9 cellular contexts compared by ENCODE assay signal in the genomic region with DNA sequence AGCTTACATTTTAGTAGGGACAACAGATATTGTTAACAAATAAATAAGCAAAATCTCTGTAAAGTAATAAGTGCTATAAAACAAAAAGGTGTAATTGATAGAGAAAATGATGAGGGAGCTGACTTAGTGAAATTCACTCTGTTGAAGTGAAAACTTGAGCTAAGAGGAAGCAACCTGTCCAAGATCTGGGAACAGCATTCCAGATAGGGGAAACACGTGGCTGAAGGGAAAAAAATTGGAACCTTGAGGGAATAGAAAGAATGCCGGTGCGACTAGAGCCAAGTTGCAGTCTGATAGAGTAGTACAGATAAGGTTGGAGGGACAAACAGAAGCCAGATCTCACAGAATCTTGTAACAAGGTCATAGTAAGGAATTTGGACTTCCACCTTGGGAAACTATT. TPM values are rescaled to one million over a fixed set of nuclear protein-coding genes. Genes with fewer than 3 reads are reported as not detected.
A peak's percentile ranks its signal among the peaks of the same experiment; 100 is the strongest.
DNase-seq lines count a peak whose midpoint lies in the region; ATAC-seq, FAIRE-seq and TF ChIP-seq lines count a peak whose summit lies in the region.
"Had no signal": no experiment of that assay in that cellular context is flagged by ENCODE, and none has a peak within 500 bp of the region (broad histone marks: within the 10 kb centered on the region; RNA-seq: fewer than 3 reads in every experiment).

No MANE protein-coding gene starts in this region.

- H3K27me3 ChIP-seq in heart left ventricle = peaks cover 0 to 16% (median 0%) of the 10 kb centered on the region in 9 donors
- no peaks in the 10 kb centered on the region; a peak in 2 of 5 replicates for H3K27me3 ChIP-seq in K562 (ENCODE audit: control insufficient read depth in 2 of 2, insufficient read depth in 2 of 2, low read length in 2 of 2)
- no peaks in the 10 kb centered on the region for H3K27me3 ChIP-seq in aorta (ENCODE audit: control insufficient read depth in 1 of 2, insufficient read depth in 2 of 2, low read length in 1 of 2)

- no peak for TF ChIP-seq CTCF in heart left ventricle (IDR thresholded peaks at IDR 0.05)
- TF ChIP-seq CTCF in K562 (IDR thresholded peaks at IDR 0.05 in 2 of 3, conservative IDR thresholded peaks at IDR 0.05 in 1 of 3; ENCODE audit: insufficient read depth in 2 of 3, low read depth in 1 of 3, low read length in 3 of 3) = no peak

- WGBS in heart left ventricle, 4 donors = 4 to 5% (median 5%) methylated on average over 3 of the region's 3 CpGs
- WGBS in K562 (ENCODE audit: insufficient coverage, low coverage, missing lambda C conversion rate) = 4% methylated on average over 3 of the region's 3 CpGs
- WGBS in aorta, 2 donors = 4 to 5% methylated on average over 3 of the region's 3 CpGs

- peak overlapping the region; percentile 88 for H2AFZ ChIP-seq in K562 (ENCODE audit: low read depth, low read length)

- ATAC-seq in heart left ventricle (no peak), K562 (no peak), memory B cell (ENCODE audit: low read depth) (no peak), aorta (ENCODE audit: low FRiP score) (no peak)

- H3K79me2 ChIP-seq in K562 (ENCODE audit: control insufficient read depth, insufficient read depth, low read length) = peaks cover 43% of the 10 kb centered on the region

- peaks cover 0 to 30% (median 26%) of the 10 kb centered on the region in 9 donors for H3K36me3 ChIP-seq in heart left ventricle
- H3K36me3 ChIP-seq in K562 (ENCODE audit: control insufficient read depth, insufficient read depth, low read length) = peaks cover 18% of the 10 kb centered on the region; the same call in 2 of the 3 replicates
- no peaks in the 10 kb centered on the region for H3K36me3 ChIP-seq in aorta (ENCODE audit: control insufficient read depth in 1 of 2, insufficient read depth in 2 of 2, low read length in 1 of 2)

- H3K36me3 Mint-ChIP-seq in memory B cell = peaks cover 15% of the 10 kb centered on the region

- TF ChIP-seq EP300 in K562 (IDR thresholded peaks at IDR 0.05; ENCODE audit: low read length) = no peak

- no peak for TF ChIP-seq RAD21 in K562 (CRISPR knock-in tag; conservative IDR thresholded peaks at IDR 0.05 in 1 of 2, IDR thresholded peaks at IDR 0.05 in 1 of 2)

- DNase-seq in heart left ventricle = no peak
- no peak for DNase-seq in cardiac septum (ENCODE audit: low spot score)
- DNase-seq in K562 (ENCODE audit: extremely low read depth in 1 of 4, low spot score in 3 of 4) = peak in 1 of 4 experiments; percentile 19
- DNase-seq in memory B cell (ENCODE audit: low spot score in 2 of 2) = no peak
- DNase-seq in aorta = no peak
- DNase-seq in Kasumi-1 (lab: John Stamatoyannopoulos, UW) = no peak
- no peak for DNase-seq in pons (ENCODE audit: low spot score)
- DNase-seq in AG20443 (ENCODE audit: low spot score) = no peak

- TF ChIP-seq POLR2A in heart left ventricle (IDR thresholded peaks at IDR 0.05) (no peak), K562 (conservative IDR thresholded peaks at IDR 0.05) (no peak)

- in situ Hi-C loops in K562 (cut with MboI) = no loop called here

- H3K4me1 Mint-ChIP-seq in memory B cell = peaks cover 23% of the 10 kb centered on the region

- H4K20me1 ChIP-seq in K562 (replicated peaks; ENCODE audit: control insufficient read depth, insufficient read depth, low read length) = no peaks in the 10 kb centered on the region; the same call in 1 of the 2 replicates

- peaks cover 0 to 44% (median 24%) of the 10 kb centered on the region in 12 donors for H3K4me1 ChIP-seq in heart left ventricle
- peaks cover 7 to 12% of the 10 kb centered on the region in 2 experiments; a peak in 4 of 5 replicates for H3K4me1 ChIP-seq in K562 (replicated peaks in 1 of 2; ENCODE audit: control insufficient read depth in 2 of 2, insufficient read depth in 2 of 2, low read length in 2 of 2)
- peaks cover 0 to 3% of the 10 kb centered on the region in 2 donors for H3K4me1 ChIP-seq in aorta (ENCODE audit: control insufficient read depth in 1 of 2, insufficient read depth in 2 of 2, low read length in 2 of 2)

- H3K9ac ChIP-seq in K562 (ENCODE audit: insufficient read depth in 1 of 2, low read depth in 2 of 2, low read length in 2 of 2) = peak overlapping the region; percentile 58 to 90

- POLR2A ChIA-PET in K562 (lab: Yijun Ruan, JAX) = interaction anchor here (1.1 to 2.0 kb wide), 2 partner anchors 11 to 18 kb away, joined by 3 to 7 read pairs; no protein-coding TSS in a partner anchor

- H3K4me2 ChIP-seq in K562 (ENCODE audit: insufficient read depth, low read length) = peak overlapping the region; percentile 84

- FAIRE-seq in K562 (lab: Jason Lieb, UNC) = no peak
- FAIRE-seq: GM18507 had no signal

- H3K4me3 ChIP-seq in heart left ventricle (peak overlapping the region in 11 of 12 donors; percentile 69 to 97 (median 80)), K562 (peak overlapping the region; percentile 63), aorta (ENCODE audit: low read length in 2 of 2) (peak overlapping the region; percentile 23 to 91)

- intact Hi-C loops in heart left ventricle (cut with DNase I) = loop anchor here in 1 of 10 donors (10.0 kb wide), 1 partner anchor 181 kb away; no protein-coding TSS in a partner anchor
- intact Hi-C loops in cardiac septum (cut with DNase I) = loop anchor here (2.0 kb wide), 1 partner anchor 35 kb away; a partner anchor contains a TSS
- intact Hi-C loops in K562 (cut with micrococcal nuclease) = no loop called here
- intact Hi-C loops in aorta (cut with DNase I) = loop anchor here in 1 of 2 donors (2.0 kb wide), 1 partner anchor 33 kb away; no protein-coding TSS in a partner anchor

- peak overlapping the region; percentile 91 for H3K27ac Mint-ChIP-seq in memory B cell

- peaks cover 18% of the 10 kb centered on the region for H3K27me3 Mint-ChIP-seq in memory B cell

- CTCF ChIA-PET in K562 (lab: Yijun Ruan, JAX; ENCODE audit: low intra/inter-chr PET ratio) = no interaction called here

- H3K9me1 ChIP-seq in K562 (ENCODE audit: control insufficient read depth, insufficient read depth, low read length) = no peaks in the 10 kb centered on the region

- H3K9me3 ChIP-seq in heart left ventricle (no peaks in the 10 kb centered on the region), K562 (replicated peaks; ENCODE audit: control insufficient read depth, insufficient read depth, low read depth, low read length) (no peaks in the 10 kb centered on the region), aorta (ENCODE audit: control insufficient read depth, low read length) (no peaks in the 10 kb centered on the region)

- H3K9me3 Mint-ChIP-seq in memory B cell = no peaks in the 10 kb centered on the region

- peak overlapping the region; percentile 94 for H3K4me3 Mint-ChIP-seq in memory B cell

- H3K27ac ChIP-seq in heart left ventricle = peak overlapping the region in 11 of 12 donors; percentile 79 to 94 (median 87)
- no peak overlapping the region for H3K27ac ChIP-seq in K562 (ENCODE audit: extremely low read depth, low read depth, low read length)
- no peak overlapping the region for H3K27ac ChIP-seq in aorta (ENCODE audit: low read depth in 1 of 2, low read length in 2 of 2)

- TSS peak; percentile 84 for BruUV-seq in K562 (replicated peaks; lab: Mats Ljungman, UMichigan)

TF ChIP-seq in K562, 482 proteins besides CTCF, POLR2A, EP300 and RAD21 (continues in another document):
- TF ChIP-seq CEBPB (tag; IDR thresholded peaks at IDR 0.05) = peak; percentile 11; the same call in 1 of the 2 replicates

RNA-seq across cellular contexts. Expression of a gene that starts 0.6 kb away (rescaled TPM):
- total RNA-seq in heart left ventricle (10 to 100 TPM in 7 of 9 donors, 1 to 10 TPM in 2; 8.9 to 20.9 (median 14.3) TPM), cardiac septum (12.4 TPM), K562 (2014; rRNA removed) (19.1 and 22.1 TPM in 2 replicates), K562 (2014; rRNA removed; fragmentation: Illumina TruSeq; extraction: Trizol) (50.5 and 59.2 TPM in 2 replicates), K562 (2015; rRNA removed; fragmentation: Illumina TruSeq; extraction: Trizol) (33.3 and 39.5 TPM in 2 replicates), K562 (2021) (37.0 and 37.6 TPM in 2 replicates), aorta (10 to 100 TPM; 19.7 to 25.2 TPM)
- polyA plus RNA-seq in heart left ventricle (10 to 100 TPM in 1 of 2 donors, 1 to 10 TPM in 1; 6.7 to 13.9 TPM), K562 (2011; rRNA removed) (11.6 and 22.0 TPM in 2 replicates), K562 (2014; fragmentation: Illumina TruSeq; extraction: Trizol) (38.3 and 50.1 TPM in 2 replicates), K562 (2014; fragmentation: Nextera tagmentation; extraction: Ambion mirVana) (10 to 100 TPM; 30.2 to 34.8 TPM), K562 (2014; rRNA removed) (20.8 and 24.2 TPM in 2 replicates), aorta (1 to 10 TPM; 6.5 TPM)
- 43.4 and 169 TPM in 2 replicates for total RNA-seq in K562 (2011; cell fraction: chromatin; rRNA removed; ENCODE audit: low replicate concordance)
- 26.5 and 30.1 TPM in 2 replicates for total RNA-seq in K562 (2011; cell fraction: nucleolus; rRNA removed)
- 63.9 and 100 TPM in 2 replicates for total RNA-seq in K562 (2011; cell fraction: nucleoplasm; rRNA removed)
- 7.6 and 13.0 TPM in 2 replicates for polyA plus RNA-seq in K562 (2011; cell fraction: cytosol; rRNA removed)
- polyA plus RNA-seq in K562 (2011; cell fraction: nucleus; rRNA removed) = 17.6 and 28.7 TPM in 2 replicates
- polyA plus RNA-seq in K562 (2012) = 20.0 and 20.6 TPM in 2 replicates
- polyA minus RNA-seq in K562 (2011; rRNA and poly(A)+ RNA removed) = 25.0 and 39.3 TPM in 2 replicates
- polyA minus RNA-seq in K562 (2011; cell fraction: cytosol; rRNA and poly(A)+ RNA removed) = 5.3 and 19.6 TPM in 2 replicates
- polyA minus RNA-seq in K562 (2011; cell fraction: nucleus; rRNA and poly(A)+ RNA removed) = 18.3 and 19.4 TPM in 2 replicates

RNA-seq across cellular contexts. Expression of a gene that starts 34.6 kb away (rescaled TPM):
- total RNA-seq in heart left ventricle (10 to 100 TPM; 20.0 to 52.4 (median 34.8) TPM), cardiac septum (35.7 TPM), K562 (2014; rRNA removed) (10.6 and 13.8 TPM in 2 replicates), K562 (2014; rRNA removed; fragmentation: Illumina TruSeq; extraction: Trizol) (15.1 and 16.9 TPM in 2 replicates), K562 (2015; rRNA removed; fragmentation: Illumina TruSeq; extraction: Trizol) (17.6 and 19.7 TPM in 2 replicates), K562 (2021) (27.8 and 28.2 TPM in 2 replicates), aorta (10 to 100 TPM; 29.8 to 43.5 TPM)
- polyA plus RNA-seq in heart left ventricle (10 to 100 TPM in 1 of 2 donors, 1 to 10 TPM in 1; 5.7 to 11.7 TPM), K562 (2011; rRNA removed) (11.7 and 18.4 TPM in 2 replicates), K562 (2014; fragmentation: Illumina TruSeq; extraction: Trizol) (21.8 and 23.4 TPM in 2 replicates), K562 (2014; fragmentation: Nextera tagmentation; extraction: Ambion mirVana) (1 to 10 TPM; 2.9 to 4.9 TPM), K562 (2014; rRNA removed) (13.4 and 13.6 TPM in 2 replicates), aorta (10 to 100 TPM in 1 of 2 donors, 1 to 10 TPM in 1; 5.0 to 10.4 TPM)
- 55.6 and 121 TPM in 2 replicates for total RNA-seq in K562 (2011; cell fraction: chromatin; rRNA removed; ENCODE audit: low replicate concordance)
- 27.5 and 28.2 TPM in 2 replicates for total RNA-seq in K562 (2011; cell fraction: nucleolus; rRNA removed)
- 53.9 and 82.8 TPM in 2 replicates for total RNA-seq in K562 (2011; cell fraction: nucleoplasm; rRNA removed)
- 9.0 and 10.7 TPM in 2 replicates for polyA plus RNA-seq in K562 (2011; cell fraction: cytosol; rRNA removed)
- polyA plus RNA-seq in K562 (2011; cell fraction: nucleus; rRNA removed) = 17.1 and 23.3 TPM in 2 replicates
- 15.0 and 16.0 TPM in 2 replicates for polyA plus RNA-seq in K562 (2012)
- 25.8 and 38.7 TPM in 2 replicates for polyA minus RNA-seq in K562 (2011; rRNA and poly(A)+ RNA removed)
- 13.6 and 29.6 TPM in 2 replicates for polyA minus RNA-seq in K562 (2011; cell fraction: cytosol; rRNA and poly(A)+ RNA removed)
- polyA minus RNA-seq in K562 (2011; cell fraction: nucleus; rRNA and poly(A)+ RNA removed) = 19.2 and 20.6 TPM in 2 replicates

Comparison
In these comparisons a context has a peak if more than half of its experiments do, and no peak if none do; other contexts are left out.
1. H3K27ac ChIP-seq: peak in heart left ventricle (11 of 12); none in K562 (single experiment) and aorta (0 of 2).
2. Peak in every context shown above with its lines, with median percentiles within 50 percentile points of each other: H3K4me3 ChIP-seq.